In the genomic region with DNA sequence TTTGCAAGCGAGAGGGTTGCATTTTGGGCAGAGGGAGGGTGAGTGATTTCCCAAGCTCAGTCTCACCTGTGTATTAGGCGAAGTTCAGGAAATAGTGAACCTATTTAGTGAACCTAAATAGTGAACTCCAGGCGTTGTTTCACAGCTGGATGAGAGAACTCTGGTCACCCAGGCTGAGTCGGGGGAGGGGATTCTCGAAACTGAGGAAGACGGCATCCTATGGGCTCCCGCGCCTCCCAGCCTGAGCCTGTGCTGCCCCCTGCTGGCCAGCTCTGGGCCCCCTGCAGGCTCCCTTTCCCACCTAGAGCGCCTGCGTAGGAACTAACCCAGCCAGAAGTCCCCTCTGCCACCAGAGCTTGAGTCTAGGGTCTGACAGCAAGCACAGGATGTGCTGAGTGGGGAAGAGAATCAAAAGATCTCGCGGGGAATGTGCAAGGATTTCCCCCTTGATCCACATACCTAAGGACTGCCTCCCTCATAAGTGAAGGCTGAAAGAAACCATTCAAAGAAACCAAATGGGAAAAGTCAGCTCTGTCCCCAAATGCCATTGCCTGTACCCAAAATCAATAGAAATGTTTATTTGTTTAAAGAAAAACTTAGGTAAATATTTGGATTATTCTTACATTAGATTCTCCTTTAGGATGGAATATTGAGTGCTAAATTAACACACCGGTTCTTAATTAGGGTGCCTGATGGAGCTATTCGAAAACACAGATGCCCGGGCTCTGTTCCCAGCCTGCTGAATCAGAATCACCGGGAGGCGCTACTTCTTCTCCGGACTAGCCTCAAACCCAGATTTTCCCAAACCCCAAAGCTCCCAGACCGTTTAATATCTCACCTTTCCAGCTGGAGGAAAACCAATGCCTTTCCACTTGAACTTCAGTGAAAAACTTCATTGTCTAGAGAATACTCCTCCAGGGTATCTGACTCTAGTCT, we compare ENCODE assay signal across 8 cellular contexts. TPM values are rescaled to one million over a fixed set of nuclear protein-coding genes. Genes with fewer than 3 reads are reported as not detected.
A peak's percentile ranks its signal among the peaks of the same experiment; 100 is the strongest.
DNase-seq lines count a peak whose midpoint lies in the region; ATAC-seq and TF ChIP-seq lines count a peak whose summit lies in the region.

No MANE protein-coding gene starts in this region.

- no peak overlapping the region for H3K23ac ChIP-seq in IMR-90 (ENCODE audit: low read depth, low read length)

- TF ChIP-seq POLR2A in IMR-90 (IDR thresholded peaks at IDR 0.05; ENCODE audit: low read depth, low read length) (no peak), prostate gland (IDR thresholded peaks at IDR 0.05) (no peak), uterus (IDR thresholded peaks at IDR 0.05) (no peak)

- peak; percentile 59 for ATAC-seq in GM19452 (IDR thresholded peaks at IDR 0.05; ENCODE audit: unreplicated experiment)
- peak; percentile 98 for ATAC-seq in IMR-90 (ENCODE audit: low read depth)

- H2AK5ac ChIP-seq in IMR-90 (ENCODE audit: low read depth, low read length), result no peak overlapping the region

- H3K27ac Mint-ChIP-seq in glutamatergic neuron (ENCODE audit: unreplicated experiment), result no peak overlapping the region

- TF ChIP-seq CTCF in BJ (IDR thresholded peaks at IDR 0.05; ENCODE audit: insufficient read depth, low read depth, low read length) (peak; percentile 96), IMR-90 (conservative IDR thresholded peaks at IDR 0.05; ENCODE audit: low read depth, low read length) (peak; percentile 85), glutamatergic neuron (IDR thresholded peaks at IDR 0.05; ENCODE audit: partially characterized antibody, unreplicated experiment) (peak; percentile 93), prostate gland (IDR thresholded peaks at IDR 0.05) (peak; percentile 72 to 86 (median 81)), uterus (IDR thresholded peaks at IDR 0.05) (peak; percentile 52 to 64 (median 58))

- no peak overlapping the region for H3K4ac ChIP-seq in IMR-90 (ENCODE audit: low read depth, low read length)

- no peaks in the 10 kb centered on the region for H3K79me1 ChIP-seq in IMR-90 (ENCODE audit: low read depth in 1 of 2, low read length in 2 of 2)

- peak; percentile 65 for TF ChIP-seq RAD21 in IMR-90 (IDR thresholded peaks at IDR 0.05; ENCODE audit: low read length)

- no peak overlapping the region for H2BK15ac ChIP-seq in IMR-90 (ENCODE audit: low read depth, low read length)

- H2AK9ac ChIP-seq in IMR-90 (replicated peaks; ENCODE audit: low read depth, low read length, poor library complexity), result no peak overlapping the region

- H3K14ac ChIP-seq in IMR-90 (replicated peaks; ENCODE audit: low read depth, low read length), result no peak overlapping the region

- H3K56ac ChIP-seq in IMR-90 (ENCODE audit: extremely low read depth, insufficient read depth, low read length), result no peak overlapping the region

- no peak overlapping the region for H2BK20ac ChIP-seq in IMR-90 (ENCODE audit: low read depth, low read length)

- H2BK120ac ChIP-seq in IMR-90 (ENCODE audit: low read depth, low read length), result no peak overlapping the region

- dilution Hi-C loops in IMR-90 (cut with HindIII; ENCODE audit: low sequenced_read_pairs, unreplicated experiment), result no loop called here

- H4K5ac ChIP-seq in IMR-90 (ENCODE audit: low read depth, low read length), result no peak overlapping the region

- peak overlapping the region; percentile 67 for H2AFZ ChIP-seq in IMR-90 (replicated peaks; ENCODE audit: low read length, poor library complexity)

- no peak overlapping the region for H3K9ac ChIP-seq in IMR-90 (ENCODE audit: low read depth, low read length)

- 20% methylated on average over 1 of the region's 19 CpGs; no CpG with 5 or more reads in 1 of the 2 experiments for WGBS in IMR-90 (ENCODE audit: extremely low coverage in 2 of 2, insufficient read length in 1 of 2), 2 experiments
- WGBS in prostate gland, result 17% methylated on average over 19 of the region's 19 CpGs

- H3K4me1 Mint-ChIP-seq in glutamatergic neuron (ENCODE audit: low read depth, unreplicated experiment), result no peaks in the 10 kb centered on the region

- DNase-seq in BJ (ENCODE audit: low read depth) (no peak), IMR-90 (peak; percentile 37), SHP77 treated with DMSO at 0.1 percent for 48 hours (lab: John Stamatoyannopoulos, UW) (peak; percentile 76), glutamatergic neuron (peak; percentile 94), prostate gland (ENCODE audit: low spot score) (peak; percentile 52), uterus (peak in 1 of 2 donors; percentile 34)
- DNase-seq in activated gamma-delta T cell treated with anti-CD3 and anti-CD28 coated beads, Interleukin-2, amount 50 U/mL, for 16 hours (ENCODE audit: low read depth), result peak; percentile 67

- no peaks in the 10 kb centered on the region for H3K36me3 Mint-ChIP-seq in glutamatergic neuron (ENCODE audit: unreplicated experiment)

- peak overlapping the region; percentile 80 for H3K4me2 ChIP-seq in IMR-90 (ENCODE audit: low read depth, low read length)

- no peaks in the 10 kb centered on the region for H3K9me3 Mint-ChIP-seq in glutamatergic neuron (ENCODE audit: unreplicated experiment)

- no peak overlapping the region for H4K8ac ChIP-seq in IMR-90 (ENCODE audit: low read depth in 2 of 2, low read length in 2 of 2)

- intact Hi-C loops in IMR-90 (cut with micrococcal nuclease) (loop anchor here (1.0 to 10.0 kb wide), 3 partner anchors 46 to 199 kb away; no protein-coding TSS in a partner anchor), prostate gland (cut with DNase I) (no loop called here), uterus (cut with DNase I; ENCODE audit: low total_unique reads) (no loop called here)

- H2BK5ac ChIP-seq in IMR-90 (ENCODE audit: low read depth, low read length, poor library complexity, severe bottlenecking), result no peak overlapping the region

- in situ Hi-C loops in IMR-90 (cut with MboI; ENCODE audit: low sequenced_read_pairs), result no loop called here

- H3K4me1 ChIP-seq in IMR-90 (ENCODE audit: control insufficient read depth, insufficient read depth, low read length) (no peaks in the 10 kb centered on the region), prostate gland (replicated peaks) (no peaks in the 10 kb centered on the region), uterus (no peaks in the 10 kb centered on the region)

- no peaks in the 10 kb centered on the region for H3K36me3 ChIP-seq in BJ (ENCODE audit: control insufficient read depth, insufficient read depth, low read length)
- no peaks in the 10 kb centered on the region for H3K36me3 ChIP-seq in IMR-90 (ENCODE audit: control insufficient read depth, insufficient read depth, low read length)
- H3K36me3 ChIP-seq in prostate gland, result no peaks in the 10 kb centered on the region
- no peaks in the 10 kb centered on the region for H3K36me3 ChIP-seq in uterus

- CTCF ChIA-PET in BJ (lab: Yijun Ruan, JAX) (interaction anchor here (0.5 to 2.6 kb wide), 31 partner anchors 8 to 350 kb away, joined by 3 to 15 read pairs (median 4); no protein-coding TSS in a partner anchor), IMR-90 (lab: Yijun Ruan, JAX) (interaction anchor here (0.6 to 1.9 kb wide), 20 partner anchors 8 to 199 kb away, joined by 3 to 8 read pairs (median 3); a partner anchor contains a TSS)

- H4K20me1 ChIP-seq in IMR-90 (ENCODE audit: insufficient read depth, low read length), result no peaks in the 10 kb centered on the region

- POLR2A ChIA-PET in BJ (lab: Charles Lee), result no interaction called here
- POLR2A ChIA-PET in IMR-90 (lab: Charles Lee; ENCODE audit: unreplicated experiment), result no interaction called here

- no TSS peak for BruUV-seq in IMR-90 (replicated peaks; lab: Mats Ljungman, UMichigan)

- no peak overlapping the region for H3K18ac ChIP-seq in IMR-90 (ENCODE audit: low read depth, low read length)

- H3K4me3 ChIP-seq in BJ (ENCODE audit: low read depth, low read length), result no peak overlapping the region
- no peak overlapping the region for H3K4me3 ChIP-seq in IMR-90 (ENCODE audit: insufficient read depth, low read depth, low read length)
- no peak overlapping the region for H3K4me3 ChIP-seq in prostate gland
- no peak overlapping the region for H3K4me3 ChIP-seq in uterus

- H3K9me1 ChIP-seq in IMR-90 (ENCODE audit: insufficient read depth, low read length), result no peaks in the 10 kb centered on the region

- H4K91ac ChIP-seq in IMR-90 (ENCODE audit: insufficient read depth, low read depth, low read length), result no peak overlapping the region

- no peaks in the 10 kb centered on the region for H3K27me3 Mint-ChIP-seq in glutamatergic neuron (ENCODE audit: unreplicated experiment)

- H3K9me3 ChIP-seq in IMR-90 (ENCODE audit: control insufficient read depth, insufficient read depth, low read length), result no peaks in the 10 kb centered on the region
- H3K9me3 ChIP-seq in prostate gland, result no peaks in the 10 kb centered on the region
- H3K9me3 ChIP-seq in uterus, result no peaks in the 10 kb centered on the region

- H3K27me3 ChIP-seq in BJ (ENCODE audit: control insufficient read depth, insufficient read depth, low read length), result peaks cover 2% of the 10 kb centered on the region; the same call in 1 of the 2 replicates
- peaks cover 8% of the 10 kb centered on the region for H3K27me3 ChIP-seq in IMR-90 (ENCODE audit: control insufficient read depth, insufficient read depth, low read length)
- H3K27me3 ChIP-seq in prostate gland (replicated peaks; ENCODE audit: insufficient read depth), result no peaks in the 10 kb centered on the region
- no peaks in the 10 kb centered on the region for H3K27me3 ChIP-seq in uterus

- H3K27ac ChIP-seq in IMR-90 (ENCODE audit: insufficient read depth, low read length) (no peak overlapping the region), prostate gland (no peak overlapping the region), uterus (no peak overlapping the region)

- no peak overlapping the region for H3K4me3 Mint-ChIP-seq in glutamatergic neuron (ENCODE audit: unreplicated experiment)

RNA-seq across cellular contexts. Expression of a gene that starts 14.8 kb away (rescaled TPM):
- polyA plus RNA-seq in BJ (2011; rRNA removed), result not detected in 2 replicates
- polyA minus RNA-seq in BJ (2011; rRNA and poly(A)+ RNA removed), result not detected in 2 replicates
- total RNA-seq in IMR-90 (2012; rRNA removed), result not detected in 2 replicates
- polyA plus RNA-seq in IMR-90 (2012; rRNA removed), result not detected in 2 replicates
- polyA plus RNA-seq in IMR-90 (2012; cell fraction: cytosol; rRNA removed), result not detected in 2 replicates
- polyA plus RNA-seq in IMR-90 (2012; cell fraction: nucleus; rRNA removed; ENCODE audit: low replicate concordance), result not detected in 2 replicates
- 0.25 TPM for total RNA-seq in glutamatergic neuron (ENCODE audit: unreplicated experiment)
- 10 to 100 TPM; 11.4 to 20.0 TPM for total RNA-seq in prostate gland
- 1 to 10 TPM in 2 of 4 donors, under 1 TPM in 1, not detected in 1; 0.21 to 5.7 (median 1.8) TPM for total RNA-seq in uterus

RNA-seq across cellular contexts. Expression of a gene that starts 34.3 kb away (rescaled TPM):
- not detected in 2 replicates for polyA plus RNA-seq in BJ (2011; rRNA removed)
- polyA minus RNA-seq in BJ (2011; rRNA and poly(A)+ RNA removed), result not detected in 2 replicates
- total RNA-seq in IMR-90 (2012; rRNA removed), result not detected in 2 replicates
- polyA plus RNA-seq in IMR-90 (2012; rRNA removed), result not detected in 2 replicates
- not detected in 2 replicates for polyA plus RNA-seq in IMR-90 (2012; cell fraction: cytosol; rRNA removed)
- not detected in 2 replicates for polyA plus RNA-seq in IMR-90 (2012; cell fraction: nucleus; rRNA removed; ENCODE audit: low replicate concordance)
- not detected for total RNA-seq in glutamatergic neuron (ENCODE audit: unreplicated experiment)
- total RNA-seq in prostate gland, result under 1 TPM in 1 of 2 donors, not detected in 1; 0.17 TPM
- total RNA-seq in uterus, result under 1 TPM in 2 of 4 donors, not detected in 2; 0.07 to 0.24 TPM
